In genomic region chrX:119692241-119693031, GRCh38 we compare ENCODE assay signal across 8 cellular contexts.
DNase-seq lines count a peak whose midpoint lies in the region; ATAC-seq and TF ChIP-seq lines count a peak whose summit lies in the region.

No MANE protein-coding gene starts in this region.

- H3K27me3 Mint-ChIP-seq in T-helper 1 cell treated with Interleukin-12 subunit alpha and Interleukin-12 subunit beta and Interleukin-4 antibody, amounts not matched to agents 30 μg/mL and 1 μg/mL, for 36 hours (ENCODE audit: low read depth): no peaks in the 10 kb centered on the region

- H3K4me3 Mint-ChIP-seq in T-helper 1 cell treated with Interleukin-12 subunit alpha and Interleukin-12 subunit beta and Interleukin-4 antibody, amounts not matched to agents 30 μg/mL and 1 μg/mL, for 36 hours: peak overlapping the region; percentile 95

- no peak for TF ChIP-seq CTCF in astrocyte of the spinal cord (IDR thresholded peaks at IDR 0.05; ENCODE audit: low read depth, low read length)

- H3K36me3 ChIP-seq in HUES48 (ENCODE audit: control insufficient read depth, insufficient read depth, low read length): no peaks in the 10 kb centered on the region

- peaks cover 20% of the 10 kb centered on the region for H3K4me1 Mint-ChIP-seq in T-helper 1 cell treated with Interleukin-12 subunit alpha and Interleukin-12 subunit beta and Interleukin-4 antibody, amounts not matched to agents 30 μg/mL and 1 μg/mL, for 36 hours (ENCODE audit: low read depth)

- in situ Hi-C loops in astrocyte of the spinal cord (cut with HindIII; ENCODE audit: low sequenced_read_pairs): no loop called here

- H3K27ac ChIP-seq in HUES48 (ENCODE audit: low read depth, low read length): peak overlapping the region; percentile 68

- DNase-seq in DMS79 treated with DMSO at 0.1 percent for 48 hours (lab: John Stamatoyannopoulos, UW): peak; percentile 11
- DNase-seq in DMS79 (lab: John Stamatoyannopoulos, UW): no peak
- DNase-seq in astrocyte of the spinal cord (ENCODE audit: low read depth, low spot score): peak; percentile 20
- DNase-seq in iPS-NIHi11 (ENCODE audit: low spot score): peak; percentile 42
- DNase-seq in stimulated activated CD4-positive, alpha-beta T cell treated with anti-CD3 and anti-CD28 coated beads, Interleukin-15, amount 100 ng/mL, for 1 hour (ENCODE audit: low read depth in 1 of 2, low spot score in 1 of 2): peak; percentile 37 to 49

- H3K4me3 ChIP-seq in HUES48 (ENCODE audit: low read depth, low read length) (peak overlapping the region; percentile 65), astrocyte of the spinal cord (ENCODE audit: low read depth, low read length) (peak overlapping the region; percentile 63)

- peaks cover 14% of the 10 kb centered on the region for H3K4me1 ChIP-seq in HUES48 (ENCODE audit: control insufficient read depth, insufficient read depth, low read length)

- peak overlapping the region; percentile 99 for H3K27ac Mint-ChIP-seq in T-helper 1 cell treated with Interleukin-12 subunit alpha and Interleukin-12 subunit beta and Interleukin-4 antibody, amounts not matched to agents 30 μg/mL and 1 μg/mL, for 36 hours

- no peak for ATAC-seq in HG03196 (IDR thresholded peaks at IDR 0.05; ENCODE audit: unreplicated experiment)

- peak overlapping the region; percentile 45; the same call in 1 of the 2 replicates for H3K9ac ChIP-seq in HUES48 (ENCODE audit: low read depth, low read length)

- H3K27me3 ChIP-seq in HUES48 (ENCODE audit: control insufficient read depth, insufficient read depth, low read length): peaks cover 17% of the 10 kb centered on the region

- H3K9me3 ChIP-seq in HUES48 (ENCODE audit: control insufficient read depth, insufficient read depth, low read length): peaks cover 22% of the 10 kb centered on the region

- H3K36me3 Mint-ChIP-seq in T-helper 1 cell treated with Interleukin-12 subunit alpha and Interleukin-12 subunit beta and Interleukin-4 antibody, amounts not matched to agents 30 μg/mL and 1 μg/mL, for 36 hours (ENCODE audit: low read depth): peaks cover 15% of the 10 kb centered on the region

- no peaks in the 10 kb centered on the region for H3K9me3 Mint-ChIP-seq in T-helper 1 cell treated with Interleukin-12 subunit alpha and Interleukin-12 subunit beta and Interleukin-4 antibody, amounts not matched to agents 30 μg/mL and 1 μg/mL, for 36 hours
